Comparison of ENCODE assay signal across 24 cellular contexts in the genomic region with DNA sequence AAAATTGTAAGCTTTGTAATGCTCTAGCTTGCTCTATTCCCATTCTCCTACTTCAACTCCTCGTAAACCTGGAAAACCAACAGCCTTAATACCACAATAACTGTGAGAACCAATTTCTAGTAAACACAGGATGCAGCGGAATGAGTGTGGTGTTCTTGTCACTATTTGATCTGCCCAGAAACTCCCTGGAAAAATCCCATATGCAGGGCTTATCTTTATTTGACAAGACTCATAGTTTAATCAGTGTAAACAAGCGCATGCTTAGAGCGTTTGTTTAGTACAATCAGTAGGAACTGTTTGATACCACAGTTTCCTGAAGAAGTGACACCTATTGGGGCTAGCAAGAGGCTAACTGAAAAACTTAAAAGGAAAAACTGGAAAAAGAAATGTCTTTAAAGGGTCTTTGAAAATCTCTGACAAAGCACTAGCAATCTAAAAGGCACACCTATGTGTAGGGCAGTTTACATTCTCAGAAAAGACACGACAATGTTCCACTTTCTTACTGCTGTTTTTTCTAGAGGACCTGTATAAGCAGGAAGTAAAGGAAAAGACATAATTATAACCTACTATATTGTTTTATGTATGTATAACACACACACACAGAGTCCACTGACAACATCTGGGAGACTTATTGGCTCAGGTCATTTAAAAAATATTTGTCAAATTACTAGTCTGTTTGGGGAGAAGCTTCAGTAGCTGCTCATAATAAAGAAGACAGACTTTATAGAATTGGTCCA.
A peak's percentile ranks its signal among the peaks of the same experiment; 100 is the strongest.
DNase-seq lines count a peak whose midpoint lies in the region; ATAC-seq and TF ChIP-seq lines count a peak whose summit lies in the region.
"Had no signal": no experiment of that assay in that cellular context is flagged by ENCODE, and none has a peak within 500 bp of the region (broad histone marks: within the 10 kb centered on the region; RNA-seq: fewer than 3 reads in every experiment).

No MANE protein-coding gene starts in this region.

- CTCF ChIA-PET in Panc1 (lab: Charles Lee) = no interaction called here

- H3K9me2 ChIP-seq in GM23338 (ENCODE audit: insufficient read depth) = no peaks in the 10 kb centered on the region; the same call in 1 of the 2 replicates

- H3K27ac Mint-ChIP-seq in GM23338 (0 out of 2 replicates have a peak overlapping the region, but pooled peaks have one; percentile 53), endothelial cell (ENCODE audit: unreplicated experiment) (peak overlapping the region; percentile 93)
- H3K27ac Mint-ChIP-seq in effector memory CD8-positive, alpha-beta T cell = no peak overlapping the region
- H3K27ac Mint-ChIP-seq: activated naive CD4-positive, alpha-beta T cell treated with anti-CD3 and anti-CD28 coated beads, Interleukin-2, amount 10 ng/mL, durations not matched to agents 7 days and 5 days; activated T-cell treated with anti-CD3 and anti-CD28 coated beads, Interleukin-2, amount 50 U/mL, for 72 hours; CD4-positive, alpha-beta memory T cell; stimulated activated naive B cell treated with anti-CD40 and anti-IgM and Interleukin-4, amounts not matched to agents 10 μg/mL and 1 μg/mL and 100 μg/mL, for 72 hours had no signal

- no peak overlapping the region for H2BK120ac ChIP-seq in neuronal stem cell (ENCODE audit: low read depth, low read length)

- no peak overlapping the region for H3K23ac ChIP-seq in neuronal stem cell (ENCODE audit: low read depth, low read length, poor library complexity)

- H3K4me3 ChIP-seq in GM23338 = no peak overlapping the region
- H3K4me3 ChIP-seq in Panc1 (ENCODE audit: low read depth in 2 of 2, low read length in 2 of 2) = peak overlapping the region in 1 of 2 experiments; percentile 4; a peak in 1 of 4 replicates
- H3K4me3 ChIP-seq in neuronal stem cell (ENCODE audit: low read length in 2 of 2) = no peak overlapping the region
- H3K4me3 ChIP-seq: dorsolateral prefrontal cortex, SK-N-MC, skin epidermis, thoracic aorta had no signal

- no peaks in the 10 kb centered on the region for H3K79me2 ChIP-seq in GM23338 (replicated peaks; ENCODE audit: insufficient read depth)

- peaks cover 11% of the 10 kb centered on the region; the same call in 1 of the 2 replicates for H3K9me3 ChIP-seq in Panc1 (ENCODE audit: control insufficient read depth, insufficient read depth, low read depth, low read length)
- peaks cover 0 to 5% of the 10 kb centered on the region in 2 donors for H3K9me3 ChIP-seq in neuronal stem cell (replicated peaks in 1 of 2; ENCODE audit: control insufficient read depth in 2 of 2, insufficient read depth in 1 of 2, low read depth in 1 of 2, low read length in 2 of 2)
- H3K9me3 ChIP-seq: thoracic aorta had no signal

- no peak for DNase-seq in GM23338 (ENCODE audit: low spot score)
- DNase-seq in Panc1 (ENCODE audit: low read depth, low spot score) = no peak
- no peak for DNase-seq in endothelial cell (ENCODE audit: low spot score)
- no peak for DNase-seq in neuronal stem cell (ENCODE audit: low spot score)
- no peak for DNase-seq in activated CD4-positive, alpha-beta T cell treated with anti-CD3 and anti-CD28 coated beads for 4 hours
- DNase-seq in effector memory CD8-positive, alpha-beta T cell = no peak
- DNase-seq: activated naive CD4-positive, alpha-beta T cell treated with anti-CD3 and anti-CD28 coated beads, Interleukin-2, amount 10 ng/mL, durations not matched to agents 7 days and 5 days; activated T-cell treated with anti-CD3 and anti-CD28 coated beads, Interleukin-2, amount 50 U/mL, for 72 hours; CD4-positive, alpha-beta memory T cell; DMS79 treated with DMSO at 0.1 percent for 48 hours; dorsolateral prefrontal cortex; foreskin melanocyte; hypothalamus; NCI-H1694; NCI-H226; nucleus accumbens; stimulated activated CD4-positive, alpha-beta T cell treated with anti-CD3 and anti-CD28 coated beads, Interleukin-2, amount 100 ng/mL, for 48 hours; stimulated activated naive B cell treated with anti-CD40 and anti-IgM and Interleukin-4, amounts not matched to agents 10 μg/mL and 1 μg/mL and 100 μg/mL, for 72 hours; T-helper 2 cell had no signal

- H4K20me1 ChIP-seq in GM23338 (replicated peaks; ENCODE audit: insufficient read depth) = no peaks in the 10 kb centered on the region

- no peak overlapping the region for H3K4me2 ChIP-seq in GM23338
- no peak overlapping the region for H3K4me2 ChIP-seq in neuronal stem cell (ENCODE audit: insufficient read depth, low read length, poor library complexity, severe bottlenecking)

- no peaks in the 10 kb centered on the region for H3F3A ChIP-seq in GM23338 (replicated peaks; ENCODE audit: low read depth)

- POLR2A ChIA-PET in Panc1 (lab: Charles Lee) = no interaction called here

- H2BK15ac ChIP-seq in neuronal stem cell (ENCODE audit: low read length) = no peak overlapping the region

- H3K4me3 Mint-ChIP-seq in GM23338 = no peak overlapping the region
- no peak overlapping the region for H3K4me3 Mint-ChIP-seq in endothelial cell (ENCODE audit: unreplicated experiment)
- H3K4me3 Mint-ChIP-seq in effector memory CD8-positive, alpha-beta T cell = no peak overlapping the region
- H3K4me3 Mint-ChIP-seq: activated naive CD4-positive, alpha-beta T cell treated with anti-CD3 and anti-CD28 coated beads, Interleukin-2, amount 10 ng/mL, durations not matched to agents 7 days and 5 days; activated T-cell treated with anti-CD3 and anti-CD28 coated beads, Interleukin-2, amount 50 U/mL, for 72 hours; CD4-positive, alpha-beta memory T cell; stimulated activated naive B cell treated with anti-CD40 and anti-IgM and Interleukin-4, amounts not matched to agents 10 μg/mL and 1 μg/mL and 100 μg/mL, for 72 hours had no signal

- H3K4ac ChIP-seq in neuronal stem cell (ENCODE audit: low read length) = no peak overlapping the region

- H3K18ac ChIP-seq in neuronal stem cell (ENCODE audit: low read length) = no peak overlapping the region

- ATAC-seq in GM23338 (no peak), Panc1 (peak; percentile 98), HG02610 (IDR thresholded peaks at IDR 0.05; ENCODE audit: unreplicated experiment) (no peak)
- no peak for ATAC-seq in effector memory CD8-positive, alpha-beta T cell (replicated peaks)
- ATAC-seq: activated T-cell treated with anti-CD3 and anti-CD28 coated beads, Interleukin-2, amount 50 U/mL, for 72 hours; HCT116; stimulated activated naive B cell treated with anti-CD40 and anti-IgM and Interleukin-4, amounts not matched to agents 10 μg/mL and 1 μg/mL and 100 μg/mL, for 72 hours had no signal

- H3K14ac ChIP-seq in neuronal stem cell (ENCODE audit: low read length) = no peak overlapping the region

- no peaks in the 10 kb centered on the region for H3K36me3 ChIP-seq in GM23338 (ENCODE audit: insufficient read depth)
- H3K36me3 ChIP-seq in Panc1 (ENCODE audit: control insufficient read depth, insufficient read depth, low read length) = no peaks in the 10 kb centered on the region; the same call in 1 of the 2 replicates
- no peaks in the 10 kb centered on the region for H3K36me3 ChIP-seq in neuronal stem cell (replicated peaks in 1 of 2; ENCODE audit: control insufficient read depth in 2 of 2, insufficient read depth in 2 of 2, low read length in 2 of 2)
- H3K36me3 ChIP-seq: thoracic aorta had no signal

- intact Hi-C loops in Panc1 (cut with micrococcal nuclease; ENCODE audit: unreplicated experiment) = no loop called here

- no peak overlapping the region for H3K9ac ChIP-seq in neuronal stem cell (ENCODE audit: low read depth, low read length, poor library complexity)

- no peak overlapping the region for H4K91ac ChIP-seq in neuronal stem cell (ENCODE audit: low read depth, low read length, poor library complexity)

- no peak overlapping the region for H4K8ac ChIP-seq in neuronal stem cell (ENCODE audit: low read depth, low read length)

- H3K27me3 ChIP-seq in GM23338 (ENCODE audit: insufficient read depth) = no peaks in the 10 kb centered on the region
- no peaks in the 10 kb centered on the region for H3K27me3 ChIP-seq in Panc1 (ENCODE audit: control insufficient read depth, insufficient read depth, low read length)
- H3K27me3 ChIP-seq in neuronal stem cell (ENCODE audit: control insufficient read depth in 3 of 3, insufficient read depth in 3 of 3, low read depth in 1 of 3, low read length in 3 of 3) = no peaks in the 10 kb centered on the region

- in situ Hi-C loops in Panc1 (cut with HindIII; ENCODE audit: low pct_unique_long_range_greater_than_20kb, low sequenced_read_pairs) = no loop called here

- no peak overlapping the region; the same call in 1 of the 2 replicates for H2AFZ ChIP-seq in GM23338
- H2AFZ ChIP-seq in neuronal stem cell (ENCODE audit: low read length) = peak overlapping the region; percentile 47

- no TSS peak for BruUV-seq in Panc1 (replicated peaks; lab: Mats Ljungman, UMichigan)

- no peaks in the 10 kb centered on the region; the same call in 2 of the 3 replicates for H3K9me3 Mint-ChIP-seq in GM23338
- H3K9me3 Mint-ChIP-seq in endothelial cell (ENCODE audit: unreplicated experiment) = no peaks in the 10 kb centered on the region
- H3K9me3 Mint-ChIP-seq in effector memory CD8-positive, alpha-beta T cell = peaks cover 4 to 6% of the 10 kb centered on the region in 2 donors
- H3K9me3 Mint-ChIP-seq: stimulated activated naive B cell treated with anti-CD40 and anti-IgM and Interleukin-4, amounts not matched to agents 10 μg/mL and 1 μg/mL and 100 μg/mL, for 72 hours had no signal

- TF ChIP-seq CTCF in GM23338 (conservative IDR thresholded peaks at IDR 0.05; ENCODE audit: low read depth in 2 of 2) (no peak), Panc1 (IDR thresholded peaks at IDR 0.05) (no peak), endothelial cell (IDR thresholded peaks at IDR 0.05; ENCODE audit: unreplicated experiment) (no peak)

- peaks cover 7% of the 10 kb centered on the region; the same call in 2 of the 3 replicates for H3K4me1 Mint-ChIP-seq in GM23338
- H3K4me1 Mint-ChIP-seq in endothelial cell (ENCODE audit: unreplicated experiment) = peaks cover 19% of the 10 kb centered on the region
- no peaks in the 10 kb centered on the region for H3K4me1 Mint-ChIP-seq in effector memory CD8-positive, alpha-beta T cell (ENCODE audit: low read depth in 2 of 2)
- H3K4me1 Mint-ChIP-seq: activated naive CD4-positive, alpha-beta T cell treated with anti-CD3 and anti-CD28 coated beads, Interleukin-2, amount 10 ng/mL, durations not matched to agents 7 days and 5 days; CD4-positive, alpha-beta memory T cell; stimulated activated naive B cell treated with anti-CD40 and anti-IgM and Interleukin-4, amounts not matched to agents 10 μg/mL and 1 μg/mL and 100 μg/mL, for 72 hours had no signal

- no peak overlapping the region for H2BK5ac ChIP-seq in neuronal stem cell (ENCODE audit: low read length)

- H3K27me3 Mint-ChIP-seq in GM23338 (ENCODE audit: insufficient read depth, low read depth, poor library complexity) (no peaks in the 10 kb centered on the region), endothelial cell (ENCODE audit: unreplicated experiment) (no peaks in the 10 kb centered on the region)
- no peaks in the 10 kb centered on the region for H3K27me3 Mint-ChIP-seq in effector memory CD8-positive, alpha-beta T cell
- H3K27me3 Mint-ChIP-seq: activated naive CD4-positive, alpha-beta T cell treated with anti-CD3 and anti-CD28 coated beads, Interleukin-2, amount 10 ng/mL, durations not matched to agents 7 days and 5 days; CD4-positive, alpha-beta memory T cell had no signal

- no peaks in the 10 kb centered on the region for H3K79me1 ChIP-seq in neuronal stem cell (ENCODE audit: low read depth, low read length)

- H3K27ac ChIP-seq in GM23338 (ENCODE audit: low read depth) (no peak overlapping the region), Panc1 (ENCODE audit: low read length) (peak overlapping the region; percentile 66), neuronal stem cell (replicated peaks; ENCODE audit: low read length) (no peak overlapping the region)
- H3K27ac ChIP-seq: dorsolateral prefrontal cortex, SK-N-MC, skin epidermis, thoracic aorta had no signal

- H3K4me1 ChIP-seq in GM23338 (ENCODE audit: insufficient read depth) = peaks cover 11% of the 10 kb centered on the region
- peaks cover 3% of the 10 kb centered on the region; the same call in 1 of the 2 replicates for H3K4me1 ChIP-seq in Panc1 (ENCODE audit: control insufficient read depth, insufficient read depth, low read length)
- peaks cover 0 to 13% of the 10 kb centered on the region in 2 donors for H3K4me1 ChIP-seq in neuronal stem cell (ENCODE audit: control insufficient read depth in 2 of 2, insufficient read depth in 1 of 2, low read depth in 1 of 2, low read length in 2 of 2)

- H3K36me3 Mint-ChIP-seq in GM23338 (ENCODE audit: low read depth) = no peaks in the 10 kb centered on the region
- no peaks in the 10 kb centered on the region for H3K36me3 Mint-ChIP-seq in endothelial cell (ENCODE audit: low read depth, unreplicated experiment)
- no peaks in the 10 kb centered on the region for H3K36me3 Mint-ChIP-seq in effector memory CD8-positive, alpha-beta T cell (ENCODE audit: insufficient read depth)
- H3K36me3 Mint-ChIP-seq: activated naive CD4-positive, alpha-beta T cell treated with anti-CD3 and anti-CD28 coated beads, Interleukin-2, amount 10 ng/mL, durations not matched to agents 7 days and 5 days; CD4-positive, alpha-beta memory T cell had no signal

- no peak overlapping the region for H2BK12ac ChIP-seq in neuronal stem cell (ENCODE audit: low read length)

- WGBS in neuronal stem cell (ENCODE audit: extremely low coverage in 2 of 2, insufficient read length in 2 of 2, insufficient replicate concordance in 1 of 2), 2 donors = no CpG with 5 or more reads among the region's 5 CpGs

- no peak overlapping the region for H2AK5ac ChIP-seq in neuronal stem cell (ENCODE audit: low read depth, low read length)

Comparison
In these comparisons a context has a peak if more than half of its experiments do, and no peak if none do; other contexts are left out.
1. H3K27ac Mint-ChIP-seq: peak in GM23338 (single experiment) and endothelial cell (single experiment); none in effector memory CD8-positive, alpha-beta T cell (0 of 2).